ENCODE assay signal across 8 cellular contexts in genomic region chr20:44644384-44645131, GRCh38. TPM values are rescaled to one million over a fixed set of nuclear protein-coding genes. Genes with fewer than 3 reads are reported as not detected.
DNase-seq lines count a peak whose midpoint lies in the region; ATAC-seq and TF ChIP-seq lines count a peak whose summit lies in the region.

No MANE protein-coding gene starts in this region.

- ATAC-seq in GM21786 (IDR thresholded peaks at IDR 0.05; ENCODE audit: unreplicated experiment): peak; percentile 29

- H3K27ac Mint-ChIP-seq in T-helper 2 cell treated with Interferon-gamma antibody and Interleukin-4, amounts not matched to agents 5 μg/mL and 100 μg/mL, for 36 hours: peak overlapping the region; percentile 97

- H3K36me3 Mint-ChIP-seq in T-helper 2 cell treated with Interferon-gamma antibody and Interleukin-4, amounts not matched to agents 5 μg/mL and 100 μg/mL, for 36 hours (ENCODE audit: low read depth): peaks cover 34% of the 10 kb centered on the region

- WGBS in spleen, 5 donors: 35 to 53% (median 48%) methylated on average over 10 to 11 of the region's 11 CpGs

- no peaks in the 10 kb centered on the region for H3K36me3 ChIP-seq in effector memory CD4-positive, alpha-beta T cell (ENCODE audit: control insufficient read depth, insufficient read depth, low read length)
- peaks cover 0 to 7% (median 0%) of the 10 kb centered on the region in 6 donors for H3K36me3 ChIP-seq in spleen

- no peak for TF ChIP-seq POLR2A in spleen (IDR thresholded peaks at IDR 0.05)

- H3K9me3 ChIP-seq in effector memory CD4-positive, alpha-beta T cell (ENCODE audit: control insufficient read depth, low read length): no peaks in the 10 kb centered on the region
- H3K9me3 ChIP-seq in spleen: no peaks in the 10 kb centered on the region

- H3K4me3 Mint-ChIP-seq in T-helper 2 cell treated with Interferon-gamma antibody and Interleukin-4, amounts not matched to agents 5 μg/mL and 100 μg/mL, for 36 hours: peak overlapping the region; percentile 76

- peak overlapping the region; percentile 69 for H3K27ac ChIP-seq in effector memory CD4-positive, alpha-beta T cell (ENCODE audit: insufficient read depth, low read length, poor library complexity, severe bottlenecking)
- peak overlapping the region; percentile 41 to 90 (median 82) for H3K27ac ChIP-seq in spleen

- in situ Hi-C loops in ACHN (cut with HindIII; ENCODE audit: low pct_ligation_motif_present, low pct_unique_long_range_greater_than_20kb, low sequenced_read_pairs): no loop called here

- H3K27me3 ChIP-seq in effector memory CD4-positive, alpha-beta T cell (replicated peaks; ENCODE audit: control insufficient read depth, insufficient read depth, low read length, poor library complexity, severe bottlenecking): no peaks in the 10 kb centered on the region
- no peaks in the 10 kb centered on the region for H3K27me3 ChIP-seq in spleen (replicated peaks in 1 of 7)

- TF ChIP-seq CTCF in spleen (IDR thresholded peaks at IDR 0.05 in 8 of 11, conservative IDR thresholded peaks at IDR 0.05 in 3 of 11): no peak

- H3K4me1 ChIP-seq in effector memory CD4-positive, alpha-beta T cell (ENCODE audit: control insufficient read depth, insufficient read depth, low read length, poor library complexity, severe bottlenecking): peaks cover 75% of the 10 kb centered on the region
- peaks cover 62 to 91% (median 88%) of the 10 kb centered on the region in 6 donors for H3K4me1 ChIP-seq in spleen

- no peak overlapping the region for H3K4me3 ChIP-seq in effector memory CD4-positive, alpha-beta T cell (ENCODE audit: insufficient read depth, low read depth, low read length, poor library complexity, severe bottlenecking)
- peak overlapping the region in 1 of 8 donors; percentile 21 for H3K4me3 ChIP-seq in spleen

- H3K27me3 Mint-ChIP-seq in T-helper 2 cell treated with Interferon-gamma antibody and Interleukin-4, amounts not matched to agents 5 μg/mL and 100 μg/mL, for 36 hours (ENCODE audit: low read depth): no peaks in the 10 kb centered on the region

- H3K9me3 Mint-ChIP-seq in T-helper 2 cell treated with Interferon-gamma antibody and Interleukin-4, amounts not matched to agents 5 μg/mL and 100 μg/mL, for 36 hours: no peaks in the 10 kb centered on the region

- peaks cover 78% of the 10 kb centered on the region for H3K4me1 Mint-ChIP-seq in T-helper 2 cell treated with Interferon-gamma antibody and Interleukin-4, amounts not matched to agents 5 μg/mL and 100 μg/mL, for 36 hours (ENCODE audit: low read depth)

- intact Hi-C loops in spleen (cut with DNase I; ENCODE audit: low total_unique reads): no loop called here

- DNase-seq in T-helper 2 cell treated with Interferon-gamma antibody and Interleukin-4, amounts not matched to agents 5 μg/mL and 100 μg/mL, for 36 hours (ENCODE audit: low spot score): peak; percentile 44
- peak; percentile 26 to 54 (median 50) for DNase-seq in effector memory CD4-positive, alpha-beta T cell
- no peak for DNase-seq in spleen
- DNase-seq in HPDE6-E6E7 (ENCODE audit: extremely low spot score): no peak
- DNase-seq in ACHN: no peak
- no peak for DNase-seq in AML-193 (lab: John Stamatoyannopoulos, UW)
- DNase-seq in SW 1271 (lab: John Stamatoyannopoulos, UW): no peak

RNA-seq across cellular contexts. Expression of gene ADA, which starts 6.9 kb away (rescaled TPM):
- total RNA-seq in spleen: 10 to 100 TPM; 18.8 to 30.4 (median 21.0) TPM
- polyA plus RNA-seq in spleen: 10 to 100 TPM; 14.8 to 25.0 (median 24.1) TPM

Comparison
In these comparisons a context has a peak if more than half of its experiments do, and no peak if none do; other contexts are left out.
1. DNase-seq: peak in T-helper 2 cell treated with Interferon-gamma antibody and Interleukin-4, amounts not matched to agents 5 μg/mL and 100 μg/mL, for 36 hours (single experiment) and effector memory CD4-positive, alpha-beta T cell (3 of 3); none in spleen (single experiment), HPDE6-E6E7 (single experiment), ACHN (single experiment), AML-193 (0 of 2) and SW 1271 (0 of 2).